ENCODE assay signal across 21 cellular contexts in genomic region chr4:13829457-13829856, GRCh38.
DNase-seq lines count a peak whose midpoint lies in the region; ATAC-seq and TF ChIP-seq lines count a peak whose summit lies in the region.
"Had no signal": no experiment of that assay in that cellular context is flagged by ENCODE, and none has a peak within 500 bp of the region (broad histone marks: within the 10 kb centered on the region; RNA-seq: fewer than 3 reads in every experiment).

No MANE protein-coding gene starts in this region.

- no peaks in the 10 kb centered on the region for H3K9me3 ChIP-seq in IMR-90 (ENCODE audit: control insufficient read depth, insufficient read depth, low read length)
- H3K9me3 ChIP-seq: MG63 had no signal

- no peak overlapping the region for H4K91ac ChIP-seq in IMR-90 (ENCODE audit: insufficient read depth, low read depth, low read length)

- H3K9ac ChIP-seq in IMR-90 (ENCODE audit: low read depth, low read length): no peak overlapping the region
- H3K9ac ChIP-seq: BLaER1 treated with 17β-estradiol and CSF1 and Interleukin-3, amounts not matched to agents 10 nM and 100 nM; KMS-11 had no signal

- no peaks in the 10 kb centered on the region for H3K4me1 ChIP-seq in IMR-90 (ENCODE audit: control insufficient read depth, insufficient read depth, low read length)
- H3K4me1 ChIP-seq: A549; BLaER1 treated with 17β-estradiol and CSF1 and Interleukin-3, amounts not matched to agents 10 nM and 100 nM; SJCRH30 had no signal

- H2BK120ac ChIP-seq in IMR-90 (ENCODE audit: low read depth, low read length): no peak overlapping the region

- no peaks in the 10 kb centered on the region for H3K27me3 ChIP-seq in IMR-90 (ENCODE audit: control insufficient read depth, insufficient read depth, low read length)
- H3K27me3 ChIP-seq: BLaER1 treated with 17β-estradiol and CSF1 and Interleukin-3, amounts not matched to agents 10 nM and 100 nM; MG63; SJCRH30 had no signal

- H3K4me2 ChIP-seq in IMR-90 (ENCODE audit: low read depth, low read length): no peak overlapping the region
- H3K4me2 ChIP-seq: A549; BLaER1 treated with 17β-estradiol and CSF1 and Interleukin-3, amounts not matched to agents 10 nM and 100 nM; GM23338; KMS-11 had no signal

- H2BK5ac ChIP-seq in IMR-90 (ENCODE audit: low read depth, low read length, poor library complexity, severe bottlenecking): no peak overlapping the region

- no peak overlapping the region for H2BK20ac ChIP-seq in IMR-90 (ENCODE audit: low read depth, low read length)

- H2BK15ac ChIP-seq in IMR-90 (ENCODE audit: low read depth, low read length): no peak overlapping the region

- ATAC-seq in IMR-90 (ENCODE audit: low read depth) (peak; percentile 29; the same call in 1 of the 2 replicates), HG02981 (IDR thresholded peaks at IDR 0.05; ENCODE audit: unreplicated experiment) (no peak)
- ATAC-seq: A549; CD8-positive, alpha-beta T cell; GM23338; HCT116 had no signal

- no peaks in the 10 kb centered on the region for H4K20me1 ChIP-seq in IMR-90 (ENCODE audit: insufficient read depth, low read length)
- H4K20me1 ChIP-seq: BLaER1 treated with 17β-estradiol and CSF1 and Interleukin-3, amounts not matched to agents 10 nM and 100 nM had no signal

- no TSS peak for BruUV-seq in IMR-90 (replicated peaks; lab: Mats Ljungman, UMichigan)

- H3K4ac ChIP-seq in IMR-90 (ENCODE audit: low read depth, low read length): no peak overlapping the region

- no peak overlapping the region for H3K4me3 ChIP-seq in IMR-90 (ENCODE audit: insufficient read depth, low read depth, low read length)
- H3K4me3 ChIP-seq: A549; BLaER1 treated with 17β-estradiol and CSF1 and Interleukin-3, amounts not matched to agents 10 nM and 100 nM; GM23338; MG63; SJCRH30 had no signal

- POLR2A ChIA-PET in IMR-90 (lab: Charles Lee; ENCODE audit: unreplicated experiment): no interaction called here

- H3K27ac ChIP-seq in IMR-90 (ENCODE audit: insufficient read depth, low read length) (no peak overlapping the region), epithelial cell of prostate (no peak overlapping the region)
- H3K27ac ChIP-seq: BLaER1 treated with 17β-estradiol and CSF1 and Interleukin-3, amounts not matched to agents 10 nM and 100 nM; KMS-11; SJCRH30 had no signal

- CTCF ChIA-PET in IMR-90 (lab: Yijun Ruan, JAX): no interaction called here

- dilution Hi-C loops in IMR-90 (cut with HindIII; ENCODE audit: low sequenced_read_pairs, unreplicated experiment): no loop called here

- WGBS in IMR-90 (ENCODE audit: extremely low coverage in 2 of 2, insufficient read length in 1 of 2), 2 experiments: no CpG with 5 or more reads among the region's 3 CpGs

- H2AK9ac ChIP-seq in IMR-90 (replicated peaks; ENCODE audit: low read depth, low read length, poor library complexity): no peak overlapping the region

- TF ChIP-seq RAD21 in IMR-90 (IDR thresholded peaks at IDR 0.05; ENCODE audit: low read length): no peak

- TF ChIP-seq POLR2A in IMR-90 (IDR thresholded peaks at IDR 0.05; ENCODE audit: low read depth, low read length): no peak

- H3K79me1 ChIP-seq in IMR-90 (ENCODE audit: low read depth in 1 of 2, low read length in 2 of 2): no peaks in the 10 kb centered on the region

- H3K23ac ChIP-seq in IMR-90 (ENCODE audit: low read depth, low read length): no peak overlapping the region

- no peaks in the 10 kb centered on the region for H3K36me3 ChIP-seq in IMR-90 (ENCODE audit: control insufficient read depth, insufficient read depth, low read length)
- H3K36me3 ChIP-seq: BLaER1 treated with 17β-estradiol and CSF1 and Interleukin-3, amounts not matched to agents 10 nM and 100 nM; MG63; SJCRH30 had no signal

- H3K14ac ChIP-seq in IMR-90 (replicated peaks; ENCODE audit: low read depth, low read length): no peak overlapping the region

- intact Hi-C loops in IMR-90 (cut with micrococcal nuclease): loop anchor here (2.0 kb wide), 1 partner anchor 77 kb away; no protein-coding TSS in a partner anchor

- no peak overlapping the region for H2AK5ac ChIP-seq in IMR-90 (ENCODE audit: low read depth, low read length)

- H3K18ac ChIP-seq in IMR-90 (ENCODE audit: low read depth, low read length): no peak overlapping the region

- DNase-seq in EH (ENCODE audit: low read depth) (peak; percentile 9), IMR-90 (peak; percentile 12), epithelial cell of prostate (ENCODE audit: low read depth, low spot score) (peak; percentile 41), kidney tubule cell (ENCODE audit: low spot score) (peak; percentile 26), mesenteric fat pad (ENCODE audit: low spot score) (no peak), NCI-H1417 treated with DMSO at 0.1 percent for 48 hours (lab: John Stamatoyannopoulos, UW) (no peak)
- DNase-seq: CD8-positive, alpha-beta T cell; DMS79; MG63; NCI-H1048; NCI-H146; NCI-H2029 treated with DMSO at 0.1 percent for 48 hours; NCI-H2171; NCI-H526; SJCRH30 had no signal

- TF ChIP-seq CTCF in IMR-90 (conservative IDR thresholded peaks at IDR 0.05; ENCODE audit: low read depth, low read length): no peak

- in situ Hi-C loops in IMR-90 (cut with MboI; ENCODE audit: low sequenced_read_pairs): no loop called here

- H2AFZ ChIP-seq in IMR-90 (replicated peaks; ENCODE audit: low read length, poor library complexity): no peak overlapping the region
- H2AFZ ChIP-seq: GM23338 had no signal

- H4K8ac ChIP-seq in IMR-90 (ENCODE audit: low read depth in 2 of 2, low read length in 2 of 2): no peak overlapping the region

- no peaks in the 10 kb centered on the region for H3K9me1 ChIP-seq in IMR-90 (ENCODE audit: insufficient read depth, low read length)

- no peak overlapping the region for H4K5ac ChIP-seq in IMR-90 (ENCODE audit: low read depth, low read length)

- no peak overlapping the region for H3K56ac ChIP-seq in IMR-90 (ENCODE audit: extremely low read depth, insufficient read depth, low read length)

TF ChIP-seq in IMR-90, 13 proteins besides CTCF, POLR2A, EP300 and RAD21:
- no peak for TF ChIP-seq MXI1 (IDR thresholded peaks at IDR 0.05; ENCODE audit: borderline replicate concordance, low read depth, low read length)
- TF ChIP-seq RCOR1 (IDR thresholded peaks at IDR 0.05; ENCODE audit: insufficient replicate concordance, low read length): no peak
- TF ChIP-seq RFX5 (IDR thresholded peaks at IDR 0.05; ENCODE audit: low read depth, low read length): no peak
- no peak for TF ChIP-seq CEBPB (IDR thresholded peaks at IDR 0.05; ENCODE audit: low read depth, low read length)
- no peak for TF ChIP-seq SMC3 (IDR thresholded peaks at IDR 0.05; ENCODE audit: low read depth, low read length)
- TF ChIP-seq USF2 (IDR thresholded peaks at IDR 0.05; ENCODE audit: low read depth, low read length): no peak
- TF ChIP-seq ELK1 (IDR thresholded peaks at IDR 0.05; ENCODE audit: borderline replicate concordance, low read depth, low read length): no peak
- TF ChIP-seq BHLHE40 (IDR thresholded peaks at IDR 0.05; ENCODE audit: low read depth, low read length): no peak
- no peak for TF ChIP-seq MAZ (IDR thresholded peaks at IDR 0.05; ENCODE audit: borderline replicate concordance, low read depth, low read length)
- TF ChIP-seq MAFK (IDR thresholded peaks at IDR 0.05; ENCODE audit: low read depth, low read length): no peak
- no peak for TF ChIP-seq CHD1 (IDR thresholded peaks at IDR 0.05; ENCODE audit: low read depth, low read length)
- TF ChIP-seq FOS (IDR thresholded peaks at IDR 0.05; ENCODE audit: low read depth, low read length): no peak
- no peak for TF ChIP-seq NFE2L2 (IDR thresholded peaks at IDR 0.05; ENCODE audit: low read depth, low read length)
TF ChIP-seq in IMR-90: peak in this region for 0.

Comparison
In these comparisons a context has a peak if more than half of its experiments do, and no peak if none do; other contexts are left out.
1. DNase-seq: peak in EH (single experiment), IMR-90 (single experiment), epithelial cell of prostate (single experiment) and kidney tubule cell (single experiment); none in mesenteric fat pad (single experiment) and NCI-H1417 treated with DMSO at 0.1 percent for 48 hours (single experiment).